18 cellular contexts compared by ENCODE assay signal in genomic region chr3:89098173-89098572, GRCh38.
A peak's percentile ranks its signal among the peaks of the same experiment; 100 is the strongest.
DNase-seq lines count a peak whose midpoint lies in the region; ATAC-seq, FAIRE-seq and TF ChIP-seq lines count a peak whose summit lies in the region.
"Had no signal": no experiment of that assay in that cellular context is flagged by ENCODE, and none has a peak within 500 bp of the region (broad histone marks: within the 10 kb centered on the region; RNA-seq: fewer than 3 reads in every experiment).

No MANE protein-coding gene starts in this region.

- no peaks in the 10 kb centered on the region for H4K20me1 ChIP-seq in MM.1S (ENCODE audit: insufficient read depth, low read length)

- peak overlapping the region; percentile 55; the same call in 1 of the 2 replicates for H3K27ac ChIP-seq in SK-N-MC
- no peak overlapping the region for H3K27ac ChIP-seq in MM.1S (ENCODE audit: low read length)
- H3K27ac ChIP-seq: 22Rv1, RWPE1 had no signal

- no peak for TF ChIP-seq CTCF in epithelial cell of esophagus (IDR thresholded peaks at IDR 0.05; ENCODE audit: insufficient read depth, low read depth, low read length, missing control alignments)
- no peak for TF ChIP-seq CTCF in MM.1S (IDR thresholded peaks at IDR 0.05; ENCODE audit: low read length)

- no peak overlapping the region for H3K4me2 ChIP-seq in MM.1S (ENCODE audit: low read depth, low read length)

- H3K4me3 ChIP-seq in SK-N-MC (no peak overlapping the region), epithelial cell of esophagus (ENCODE audit: low read length) (no peak overlapping the region), MM.1S (ENCODE audit: low read length) (no peak overlapping the region)

- no peaks in the 10 kb centered on the region for H3F3A ChIP-seq in MM.1S (ENCODE audit: insufficient read depth, low read length)

- FAIRE-seq in urothelium cell line (lab: Jason Lieb, UNC), result no peak
- FAIRE-seq: H54 had no signal

- no peaks in the 10 kb centered on the region for H3K79me2 ChIP-seq in MM.1S (ENCODE audit: low read length)

- no peaks in the 10 kb centered on the region for H3K9me3 ChIP-seq in SK-N-MC (ENCODE audit: low read depth, low read length)
- H3K9me3 ChIP-seq in MM.1S (replicated peaks; ENCODE audit: insufficient read depth, low read length), result no peaks in the 10 kb centered on the region
- H3K9me3 ChIP-seq: BE2C had no signal

- DNase-seq in DMS53 (lab: John Stamatoyannopoulos, UW), result peak; percentile 3
- no peak for DNase-seq in DMS53 treated with DMSO at 0.1 percent for 48 hours (lab: John Stamatoyannopoulos, UW; ENCODE audit: unreplicated experiment)
- no peak for DNase-seq in SK-N-MC (ENCODE audit: low read depth, low spot score)
- peak; percentile 6 for DNase-seq in epithelial cell of esophagus (ENCODE audit: low read depth)
- DNase-seq in urothelium cell line (ENCODE audit: low spot score), result peak; percentile 31
- DNase-seq in MM.1S, result no peak
- no peak for DNase-seq in SKM-1 (lab: John Stamatoyannopoulos, UW; ENCODE audit: unreplicated experiment)
- DNase-seq: BE2C; CD8-positive, alpha-beta memory T cell; DND-41; Karpas-422; NCI-H1694; NCI-H526 treated with DMSO at 0.1 percent for 48 hours had no signal

- no peak for ATAC-seq in HG02798 (IDR thresholded peaks at IDR 0.05; ENCODE audit: poor library complexity, unreplicated experiment)
- ATAC-seq: Panc1 had no signal

- H3K9me2 ChIP-seq in MM.1S (replicated peaks; ENCODE audit: insufficient read depth, low read length), result no peaks in the 10 kb centered on the region

- H3K9ac ChIP-seq in SK-N-MC (ENCODE audit: insufficient read length) (no peak overlapping the region), MM.1S (ENCODE audit: low read length) (no peak overlapping the region)

- no peaks in the 10 kb centered on the region for H3K27me3 ChIP-seq in MM.1S (replicated peaks; ENCODE audit: insufficient read depth, low read length)
- H3K27me3 ChIP-seq: BE2C had no signal

- no peaks in the 10 kb centered on the region for H3K4me1 ChIP-seq in MM.1S (ENCODE audit: low read length)
- H3K4me1 ChIP-seq: BE2C had no signal

- H2AFZ ChIP-seq in MM.1S (ENCODE audit: low read length), result no peak overlapping the region

- H3K36me3 ChIP-seq in SK-N-MC (ENCODE audit: insufficient read depth, low read length) (no peaks in the 10 kb centered on the region), MM.1S (replicated peaks; ENCODE audit: insufficient read depth, low read length) (no peaks in the 10 kb centered on the region)
- H3K36me3 ChIP-seq: BE2C had no signal

Comparison
In these comparisons a context has a peak if more than half of its experiments do, and no peak if none do; other contexts are left out.
1. DNase-seq: peak in DMS53 (single experiment), epithelial cell of esophagus (single experiment) and urothelium cell line (single experiment); none in DMS53 treated with DMSO at 0.1 percent for 48 hours (single experiment), SK-N-MC (single experiment), MM.1S (single experiment) and SKM-1 (single experiment).